1 cellular context compared by ENCODE assay signal in the genomic region with DNA sequence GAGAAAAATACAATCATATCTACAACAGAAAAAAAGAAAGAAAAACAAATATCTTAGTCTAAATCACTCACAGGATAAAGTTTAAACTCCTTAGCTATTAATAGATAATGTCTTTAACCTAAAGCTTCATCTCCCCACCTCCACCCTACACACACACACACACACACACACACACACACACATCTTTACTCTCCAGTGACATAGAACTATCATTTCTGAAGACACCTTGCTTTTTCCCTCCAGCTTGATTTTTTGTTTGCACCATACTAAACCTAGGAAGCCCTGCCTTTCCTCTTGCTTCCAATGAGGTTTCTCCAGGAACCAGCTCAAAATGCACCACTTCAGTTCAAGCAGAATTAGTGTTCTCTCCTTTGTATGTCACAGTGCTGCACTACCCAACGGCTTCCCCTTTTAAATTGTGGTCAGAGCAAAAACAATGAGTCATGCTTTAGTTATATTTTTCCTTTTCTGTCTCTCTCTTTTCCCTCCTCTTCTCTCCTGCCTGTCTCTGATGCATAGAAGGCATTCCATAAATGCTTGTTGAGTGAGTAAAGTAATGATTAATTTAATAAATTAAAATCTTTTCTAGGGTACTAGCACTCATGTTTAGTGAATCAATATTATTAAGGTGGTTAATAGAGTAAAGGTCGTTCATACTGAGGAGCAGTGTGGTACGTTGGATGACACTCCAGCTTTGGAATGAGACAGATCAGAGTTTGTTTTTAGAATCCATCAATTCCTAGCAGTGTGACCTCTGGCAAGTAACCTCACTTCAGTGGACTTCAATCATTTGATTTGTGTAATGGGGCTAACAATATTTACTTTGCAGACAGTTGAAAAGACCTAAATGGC.
TF ChIP-seq lines count a peak whose summit lies in the region.

No MANE protein-coding gene starts in this region.

TF ChIP-seq in HepG2, 621 proteins besides CTCF, POLR2A, EP300 and RAD21 (continued from another document):
- TF ChIP-seq, protein P1, sequence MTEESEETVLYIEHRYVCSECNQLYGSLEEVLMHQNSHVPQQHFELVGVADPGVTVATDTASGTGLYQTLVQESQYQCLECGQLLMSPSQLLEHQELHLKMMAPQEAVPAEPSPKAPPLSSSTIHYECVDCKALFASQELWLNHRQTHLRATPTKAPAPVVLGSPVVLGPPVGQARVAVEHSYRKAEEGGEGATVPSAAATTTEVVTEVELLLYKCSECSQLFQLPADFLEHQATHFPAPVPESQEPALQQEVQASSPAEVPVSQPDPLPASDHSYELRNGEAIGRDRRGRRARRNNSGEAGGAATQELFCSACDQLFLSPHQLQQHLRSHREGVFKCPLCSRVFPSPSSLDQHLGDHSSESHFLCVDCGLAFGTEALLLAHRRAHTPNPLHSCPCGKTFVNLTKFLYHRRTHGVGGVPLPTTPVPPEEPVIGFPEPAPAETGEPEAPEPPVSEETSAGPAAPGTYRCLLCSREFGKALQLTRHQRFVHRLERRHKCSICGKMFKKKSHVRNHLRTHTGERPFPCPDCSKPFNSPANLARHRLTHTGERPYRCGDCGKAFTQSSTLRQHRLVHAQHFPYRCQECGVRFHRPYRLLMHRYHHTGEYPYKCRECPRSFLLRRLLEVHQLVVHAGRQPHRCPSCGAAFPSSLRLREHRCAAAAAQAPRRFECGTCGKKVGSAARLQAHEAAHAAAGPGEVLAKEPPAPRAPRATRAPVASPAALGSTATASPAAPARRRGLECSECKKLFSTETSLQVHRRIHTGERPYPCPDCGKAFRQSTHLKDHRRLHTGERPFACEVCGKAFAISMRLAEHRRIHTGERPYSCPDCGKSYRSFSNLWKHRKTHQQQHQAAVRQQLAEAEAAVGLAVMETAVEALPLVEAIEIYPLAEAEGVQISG (CRISPR knock-in tag; IDR thresholded peaks at IDR 0.05), result no peak
- TF ChIP-seq, protein P2, sequence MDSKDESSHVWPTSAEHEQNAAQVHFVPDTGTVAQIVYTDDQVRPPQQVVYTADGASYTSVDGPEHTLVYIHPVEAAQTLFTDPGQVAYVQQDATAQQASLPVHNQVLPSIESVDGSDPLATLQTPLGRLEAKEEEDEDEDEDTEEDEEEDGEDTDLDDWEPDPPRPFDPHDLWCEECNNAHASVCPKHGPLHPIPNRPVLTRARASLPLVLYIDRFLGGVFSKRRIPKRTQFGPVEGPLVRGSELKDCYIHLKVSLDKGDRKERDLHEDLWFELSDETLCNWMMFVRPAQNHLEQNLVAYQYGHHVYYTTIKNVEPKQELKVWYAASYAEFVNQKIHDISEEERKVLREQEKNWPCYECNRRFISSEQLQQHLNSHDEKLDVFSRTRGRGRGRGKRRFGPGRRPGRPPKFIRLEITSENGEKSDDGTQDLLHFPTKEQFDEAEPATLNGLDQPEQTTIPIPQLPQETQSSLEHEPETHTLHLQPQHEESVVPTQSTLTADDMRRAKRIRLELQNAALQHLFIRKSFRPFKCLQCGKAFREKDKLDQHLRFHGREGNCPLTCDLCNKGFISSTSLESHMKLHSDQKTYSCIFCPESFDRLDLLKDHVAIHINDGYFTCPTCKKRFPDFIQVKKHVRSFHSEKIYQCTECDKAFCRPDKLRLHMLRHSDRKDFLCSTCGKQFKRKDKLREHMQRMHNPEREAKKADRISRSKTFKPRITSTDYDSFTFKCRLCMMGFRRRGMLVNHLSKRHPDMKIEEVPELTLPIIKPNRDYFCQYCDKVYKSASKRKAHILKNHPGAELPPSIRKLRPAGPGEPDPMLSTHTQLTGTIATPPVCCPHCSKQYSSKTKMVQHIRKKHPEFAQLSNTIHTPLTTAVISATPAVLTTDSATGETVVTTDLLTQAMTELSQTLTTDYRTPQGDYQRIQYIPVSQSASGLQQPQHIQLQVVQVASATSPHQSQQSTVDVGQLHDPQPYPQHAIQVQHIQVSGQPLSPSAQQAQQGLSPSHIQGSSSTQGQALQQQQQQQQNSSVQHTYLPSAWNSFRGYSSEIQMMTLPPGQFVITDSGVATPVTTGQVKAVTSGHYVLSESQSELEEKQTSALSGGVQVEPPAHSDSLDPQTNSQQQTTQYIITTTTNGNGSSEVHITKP (CRISPR knock-in tag; IDR thresholded peaks at IDR 0.05; ENCODE audit: low read depth), result no peak
- TF ChIP-seq, protein P3, sequence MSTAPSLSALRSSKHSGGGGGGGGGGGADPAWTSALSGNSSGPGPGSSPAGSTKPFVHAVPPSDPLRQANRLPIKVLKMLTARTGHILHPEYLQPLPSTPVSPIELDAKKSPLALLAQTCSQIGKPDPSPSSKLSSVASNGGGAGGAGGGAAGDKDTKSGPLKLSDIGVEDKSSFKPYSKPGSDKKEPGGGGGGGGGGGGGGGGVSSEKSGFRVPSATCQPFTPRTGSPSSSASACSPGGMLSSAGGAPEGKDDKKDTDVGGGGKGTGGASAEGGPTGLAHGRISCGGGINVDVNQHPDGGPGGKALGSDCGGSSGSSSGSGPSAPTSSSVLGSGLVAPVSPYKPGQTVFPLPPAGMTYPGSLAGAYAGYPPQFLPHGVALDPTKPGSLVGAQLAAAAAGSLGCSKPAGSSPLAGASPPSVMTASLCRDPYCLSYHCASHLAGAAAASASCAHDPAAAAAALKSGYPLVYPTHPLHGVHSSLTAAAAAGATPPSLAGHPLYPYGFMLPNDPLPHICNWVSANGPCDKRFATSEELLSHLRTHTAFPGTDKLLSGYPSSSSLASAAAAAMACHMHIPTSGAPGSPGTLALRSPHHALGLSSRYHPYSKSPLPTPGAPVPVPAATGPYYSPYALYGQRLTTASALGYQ (CRISPR knock-in tag; IDR thresholded peaks at IDR 0.05), result 0 out of 2 replicates have a peak, but pooled peaks have one; percentile 42
- TF ChIP-seq, protein P4, sequence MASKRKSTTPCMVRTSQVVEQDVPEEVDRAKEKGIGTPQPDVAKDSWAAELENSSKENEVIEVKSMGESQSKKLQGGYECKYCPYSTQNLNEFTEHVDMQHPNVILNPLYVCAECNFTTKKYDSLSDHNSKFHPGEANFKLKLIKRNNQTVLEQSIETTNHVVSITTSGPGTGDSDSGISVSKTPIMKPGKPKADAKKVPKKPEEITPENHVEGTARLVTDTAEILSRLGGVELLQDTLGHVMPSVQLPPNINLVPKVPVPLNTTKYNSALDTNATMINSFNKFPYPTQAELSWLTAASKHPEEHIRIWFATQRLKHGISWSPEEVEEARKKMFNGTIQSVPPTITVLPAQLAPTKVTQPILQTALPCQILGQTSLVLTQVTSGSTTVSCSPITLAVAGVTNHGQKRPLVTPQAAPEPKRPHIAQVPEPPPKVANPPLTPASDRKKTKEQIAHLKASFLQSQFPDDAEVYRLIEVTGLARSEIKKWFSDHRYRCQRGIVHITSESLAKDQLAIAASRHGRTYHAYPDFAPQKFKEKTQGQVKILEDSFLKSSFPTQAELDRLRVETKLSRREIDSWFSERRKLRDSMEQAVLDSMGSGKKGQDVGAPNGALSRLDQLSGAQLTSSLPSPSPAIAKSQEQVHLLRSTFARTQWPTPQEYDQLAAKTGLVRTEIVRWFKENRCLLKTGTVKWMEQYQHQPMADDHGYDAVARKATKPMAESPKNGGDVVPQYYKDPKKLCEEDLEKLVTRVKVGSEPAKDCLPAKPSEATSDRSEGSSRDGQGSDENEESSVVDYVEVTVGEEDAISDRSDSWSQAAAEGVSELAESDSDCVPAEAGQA (IDR thresholded peaks at IDR 0.05; ENCODE audit: low read depth), result no peak
- TF ChIP-seq, protein P4 (CRISPR knock-in tag; IDR thresholded peaks at IDR 0.05; ENCODE audit: borderline replicate concordance), result no peak
- no peak for TF ChIP-seq ZFP1 (CRISPR knock-in tag; IDR thresholded peaks at IDR 0.05)
